12 cellular contexts compared by ENCODE assay signal in the genomic region with DNA sequence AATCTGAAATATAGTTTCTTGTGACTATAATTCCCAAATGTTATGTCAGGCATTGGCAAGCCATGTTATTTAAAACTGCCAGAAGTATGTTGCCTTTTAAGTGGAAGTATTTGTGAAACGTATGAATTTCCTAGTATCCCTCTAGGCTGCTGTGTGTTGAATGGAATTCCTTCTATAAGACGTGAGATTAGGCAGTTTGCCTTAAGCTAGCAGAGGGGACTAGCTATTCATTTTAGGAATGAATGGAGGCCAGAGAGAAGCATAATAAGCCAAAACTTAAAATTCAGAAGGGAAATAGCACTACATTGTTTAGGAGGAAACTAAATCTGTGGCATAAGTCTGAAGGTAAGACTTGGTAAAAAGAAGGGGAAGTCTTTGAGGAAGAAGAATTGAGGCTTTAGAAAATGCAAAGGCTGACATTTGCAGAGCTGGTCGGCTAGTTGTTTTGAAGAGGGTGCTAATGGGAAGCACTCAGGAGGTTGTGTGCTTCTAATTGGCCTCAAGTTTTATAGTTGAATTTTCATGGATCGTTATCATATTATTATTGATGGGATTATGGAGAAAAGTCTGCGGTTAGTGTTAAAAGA. TPM values are rescaled to one million over a fixed set of nuclear protein-coding genes. Genes with fewer than 3 reads are reported as not detected.
DNase-seq lines count a peak whose midpoint lies in the region; ATAC-seq, FAIRE-seq and TF ChIP-seq lines count a peak whose summit lies in the region.
"Had no signal": no experiment of that assay in that cellular context is flagged by ENCODE, and none has a peak within 500 bp of the region (broad histone marks: within the 10 kb centered on the region; RNA-seq: fewer than 3 reads in every experiment).

No MANE protein-coding gene starts in this region.

- no peak for DNase-seq in activated T-cell treated with anti-CD3 and anti-CD28 coated beads, Interleukin-2, amount 50 U/mL, for 24 hours
- DNase-seq in activated T-cell treated with anti-CD3 and anti-CD28 coated beads, Interleukin-2, amount 50 U/mL, for 1 hour = no peak
- DNase-seq in SKM-1 (lab: John Stamatoyannopoulos, UW; ENCODE audit: unreplicated experiment) (peak; percentile 31), stomach (no peak), kidney (no peak), iPS-NIHi7 (ENCODE audit: extremely low spot score) (no peak), EL (no peak)
- no peak for DNase-seq in effector memory CD8-positive, alpha-beta T cell
- DNase-seq: NCI-H345, nucleus accumbens had no signal

- TF ChIP-seq EP300 in stomach (IDR thresholded peaks at IDR 0.05) = no peak

- H3K4me3 ChIP-seq in stomach (no peak overlapping the region), kidney (ENCODE audit: low read length in 2 of 2) (no peak overlapping the region)
- H3K4me3 ChIP-seq: vagina had no signal

- H3K9me3 Mint-ChIP-seq in activated T-cell treated with anti-CD3 and anti-CD28 coated beads, Interleukin-2, amount 50 U/mL, for 24 hours = peaks cover 3% of the 10 kb centered on the region
- no peaks in the 10 kb centered on the region for H3K9me3 Mint-ChIP-seq in effector memory CD8-positive, alpha-beta T cell

- 63 to 69% (median 65%) methylated on average over 5 of the region's 5 CpGs for WGBS in stomach, 5 donors

- FAIRE-seq in kidney (lab: Jason Lieb, UNC) = no peak
- FAIRE-seq: HepG2 had no signal

- peaks cover 96% of the 10 kb centered on the region for H3K4me1 Mint-ChIP-seq in activated T-cell treated with anti-CD3 and anti-CD28 coated beads, Interleukin-2, amount 50 U/mL, for 24 hours (ENCODE audit: low read depth)
- H3K4me1 Mint-ChIP-seq in effector memory CD8-positive, alpha-beta T cell (ENCODE audit: low read depth in 2 of 2) = peaks cover 87 to 91% of the 10 kb centered on the region in 2 donors

- H3K27me3 Mint-ChIP-seq in activated T-cell treated with anti-CD3 and anti-CD28 coated beads, Interleukin-2, amount 50 U/mL, for 24 hours = no peaks in the 10 kb centered on the region
- no peaks in the 10 kb centered on the region for H3K27me3 Mint-ChIP-seq in effector memory CD8-positive, alpha-beta T cell

- intact Hi-C loops in stomach (cut with DNase I; ENCODE audit: low total_unique reads) = no loop called here
- intact Hi-C loops in kidney (cut with DNase I) = no loop called here

- no peak for ATAC-seq in effector memory CD8-positive, alpha-beta T cell (replicated peaks)
- ATAC-seq: HepG2 had no signal

- H3K36me3 ChIP-seq in stomach (no peaks in the 10 kb centered on the region), kidney (ENCODE audit: control insufficient read depth in 1 of 2, insufficient read depth in 2 of 2, low read length in 2 of 2) (no peaks in the 10 kb centered on the region)
- H3K36me3 ChIP-seq: vagina had no signal

- H3K27ac Mint-ChIP-seq in activated T-cell treated with anti-CD3 and anti-CD28 coated beads, Interleukin-2, amount 50 U/mL, for 24 hours = peak overlapping the region; percentile 98
- peak overlapping the region; percentile 68 to 74 for H3K27ac Mint-ChIP-seq in effector memory CD8-positive, alpha-beta T cell

- no peak for TF ChIP-seq POLR2A in stomach (IDR thresholded peaks at IDR 0.05)

- no peaks in the 10 kb centered on the region for H3K27me3 ChIP-seq in stomach
- H3K27me3 ChIP-seq: vagina had no signal

- peak overlapping the region in 3 of 5 donors; percentile 40 to 44 (median 41) for H3K27ac ChIP-seq in stomach
- no peak overlapping the region for H3K27ac ChIP-seq in kidney (ENCODE audit: low read depth in 2 of 2, low read length in 2 of 2)
- H3K27ac ChIP-seq: vagina had no signal

- H3K9ac ChIP-seq in kidney (ENCODE audit: low read length in 2 of 2) = no peak overlapping the region

- H3K36me3 Mint-ChIP-seq in activated T-cell treated with anti-CD3 and anti-CD28 coated beads, Interleukin-2, amount 50 U/mL, for 24 hours (ENCODE audit: low read depth) = peaks cover 65% of the 10 kb centered on the region
- H3K36me3 Mint-ChIP-seq in effector memory CD8-positive, alpha-beta T cell (ENCODE audit: insufficient read depth) = peaks cover 27% of the 10 kb centered on the region

- no peak for TF ChIP-seq CTCF in stomach (IDR thresholded peaks at IDR 0.05)
- TF ChIP-seq CTCF in kidney (IDR thresholded peaks at IDR 0.05; ENCODE audit: borderline replicate concordance, extremely low read depth, insufficient read depth) = no peak

- H3K4me1 ChIP-seq in stomach (peaks cover 21 to 83% (median 49%) of the 10 kb centered on the region in 4 donors), kidney (ENCODE audit: control insufficient read depth in 1 of 2, insufficient read depth in 1 of 2, low read depth in 1 of 2, low read length in 2 of 2) (no peaks in the 10 kb centered on the region)

- H3K4me3 Mint-ChIP-seq in activated T-cell treated with anti-CD3 and anti-CD28 coated beads, Interleukin-2, amount 50 U/mL, for 24 hours = peak overlapping the region; percentile 72
- peak overlapping the region; percentile 70 to 72 for H3K4me3 Mint-ChIP-seq in effector memory CD8-positive, alpha-beta T cell

- H3K9me3 ChIP-seq in stomach (no peaks in the 10 kb centered on the region), kidney (ENCODE audit: control insufficient read depth in 1 of 2, low read length in 2 of 2) (no peaks in the 10 kb centered on the region)
- H3K9me3 ChIP-seq: vagina had no signal

RNA-seq across cellular contexts. Expression of gene TMEM131L, which starts 57.1 kb away (rescaled TPM):
- total RNA-seq in stomach = 10 to 100 TPM; 12.9 to 40.0 (median 19.1) TPM
- 1 to 10 TPM; 2.4 to 4.4 (median 2.7) TPM for polyA plus RNA-seq in stomach
- 17.0 TPM for total RNA-seq in kidney
- 3.0 TPM for polyA plus RNA-seq in kidney (ENCODE audit: insufficient read depth, low read depth, low replicate concordance)

Comparison
In these comparisons a context has a peak if more than half of its experiments do, and no peak if none do; other contexts are left out.
1. H3K27ac ChIP-seq: peak in stomach (3 of 5); none in kidney (0 of 2).